Comparison of ENCODE assay signal across 21 cellular contexts in genomic region chr4:104735174-104735573, GRCh38.
DNase-seq lines count a peak whose midpoint lies in the region; ATAC-seq and TF ChIP-seq lines count a peak whose summit lies in the region.
"Had no signal": no experiment of that assay in that cellular context is flagged by ENCODE, and none has a peak within 500 bp of the region (broad histone marks: within the 10 kb centered on the region; RNA-seq: fewer than 3 reads in every experiment).

No MANE protein-coding gene starts in this region.

- no peak overlapping the region for H3K4me3 Mint-ChIP-seq in activated T-cell treated with anti-CD3 and anti-CD28 coated beads, Interleukin-2, amount 50 U/mL, for 4 hours
- H3K4me3 Mint-ChIP-seq: CD4-positive, alpha-beta T cell had no signal

- H3K36me3 Mint-ChIP-seq in activated T-cell treated with anti-CD3 and anti-CD28 coated beads, Interleukin-2, amount 50 U/mL, for 4 hours (ENCODE audit: insufficient read depth) = no peaks in the 10 kb centered on the region

- H3K9me3 ChIP-seq in esophagus muscularis mucosa = no peaks in the 10 kb centered on the region
- H3K9me3 ChIP-seq in sigmoid colon = no peaks in the 10 kb centered on the region
- H3K9me3 ChIP-seq: BLaER1 treated with 17β-estradiol and CSF1 and Interleukin-3, amounts not matched to agents 10 nM and 100 nM; MG63 had no signal

- TF ChIP-seq POLR2A in esophagus muscularis mucosa (IDR thresholded peaks at IDR 0.05; ENCODE audit: low read depth) = no peak
- no peak for TF ChIP-seq POLR2A in sigmoid colon (IDR thresholded peaks at IDR 0.05)

- H3K36me3 ChIP-seq in esophagus muscularis mucosa = no peaks in the 10 kb centered on the region
- no peaks in the 10 kb centered on the region for H3K36me3 ChIP-seq in sigmoid colon
- H3K36me3 ChIP-seq: BLaER1 treated with 17β-estradiol and CSF1 and Interleukin-3, amounts not matched to agents 10 nM and 100 nM; MG63 had no signal

- no peak overlapping the region for H3K4me3 ChIP-seq in esophagus muscularis mucosa
- H3K4me3 ChIP-seq in sigmoid colon = no peak overlapping the region
- H3K4me3 ChIP-seq: BLaER1 treated with 17β-estradiol and CSF1 and Interleukin-3, amounts not matched to agents 10 nM and 100 nM; MG63 had no signal

- TF ChIP-seq CTCF in esophagus muscularis mucosa (IDR thresholded peaks at IDR 0.05) (peak in 1 of 3 experiments; percentile 29), sigmoid colon (IDR thresholded peaks at IDR 0.05) (no peak)

- TF ChIP-seq EP300 in esophagus muscularis mucosa (IDR thresholded peaks at IDR 0.05) (no peak), sigmoid colon (IDR thresholded peaks at IDR 0.05) (no peak)

- H3K27me3 Mint-ChIP-seq in activated T-cell treated with anti-CD3 and anti-CD28 coated beads, Interleukin-2, amount 50 U/mL, for 4 hours (ENCODE audit: low read depth) = peaks cover 2% of the 10 kb centered on the region
- H3K27me3 Mint-ChIP-seq: CD4-positive, alpha-beta T cell had no signal

- ATAC-seq in Right ventricle myocardium inferior (peak; percentile 48), left cardiac atrium (no peak), left lobe of liver (peak; percentile 53)
- ATAC-seq in activated T-cell treated with anti-CD3 and anti-CD28 coated beads, Interleukin-2, amount 50 U/mL, for 4 hours = no peak

- H3K27me3 ChIP-seq in esophagus muscularis mucosa (no peaks in the 10 kb centered on the region), sigmoid colon (no peaks in the 10 kb centered on the region)
- H3K27me3 ChIP-seq: BLaER1 treated with 17β-estradiol and CSF1 and Interleukin-3, amounts not matched to agents 10 nM and 100 nM; MG63 had no signal

- peaks cover 5 to 25% (median 18%) of the 10 kb centered on the region in 4 donors for H3K4me1 ChIP-seq in esophagus muscularis mucosa
- peaks cover 0 to 12% (median 0%) of the 10 kb centered on the region in 4 donors for H3K4me1 ChIP-seq in sigmoid colon

- WGBS in esophagus muscularis mucosa = 27% methylated on average over 2 of the region's 2 CpGs
- 81 to 87% methylated on average over 2 of the region's 2 CpGs for WGBS in sigmoid colon, 2 donors

- no peaks in the 10 kb centered on the region for H3K4me1 Mint-ChIP-seq in activated T-cell treated with anti-CD3 and anti-CD28 coated beads, Interleukin-2, amount 50 U/mL, for 4 hours (ENCODE audit: low read depth)

- H3K27ac ChIP-seq in esophagus muscularis mucosa (replicated peaks in 1 of 4) (peak overlapping the region in 3 of 4 donors; percentile 35 to 56 (median 49)), sigmoid colon (no peak overlapping the region)
- H3K27ac ChIP-seq: BLaER1 treated with 17β-estradiol and CSF1 and Interleukin-3, amounts not matched to agents 10 nM and 100 nM had no signal

- DNase-seq in Right ventricle myocardium inferior (ENCODE audit: missing footprints) = no peak
- no peak for DNase-seq in left cardiac atrium
- peak; percentile 16 for DNase-seq in MV-4-11 (lab: John Stamatoyannopoulos, UW)
- DNase-seq in esophagus muscularis mucosa (ENCODE audit: extremely low spot score) = no peak
- DNase-seq in left lobe of liver (ENCODE audit: low spot score) = no peak
- DNase-seq in anterior cingulate cortex (lab: John Stamatoyannopoulos, UW) = no peak
- no peak for DNase-seq in activated T-cell treated with anti-CD3 and anti-CD28 coated beads, Interleukin-2, amount 50 U/mL, for 4 hours
- DNase-seq in sigmoid colon = no peak
- DNase-seq: AML-193; CD4-positive, alpha-beta T cell; HCEC 1CT; KBM-7; MG63; NCI-H1417 treated with DMSO at 0.1 percent for 48 hours; NCI-H1694 treated with DMSO at 0.1 percent for 48 hours; NCI-H2107; NCI-H524; NCI-H748 treated with DMSO at 0.1 percent for 48 hours; RPMI8226; SHP77 treated with DMSO at 0.1 percent for 48 hours had no signal

- no peaks in the 10 kb centered on the region for H3K9me3 Mint-ChIP-seq in activated T-cell treated with anti-CD3 and anti-CD28 coated beads, Interleukin-2, amount 50 U/mL, for 4 hours
- H3K9me3 Mint-ChIP-seq: CD4-positive, alpha-beta T cell had no signal

- intact Hi-C loops in Right ventricle myocardium inferior (cut with DNase I) (loop anchor here (10.0 kb wide), 2 partner anchors 120 to 240 kb away; partner anchors contain the start of gene CXXC4), left cardiac atrium (cut with DNase I) (no loop called here), esophagus muscularis mucosa (cut with DNase I) (no loop called here), sigmoid colon (cut with DNase I) (no loop called here)

Comparison
In these comparisons a context has a peak if more than half of its experiments do, and no peak if none do; other contexts are left out.
1. ATAC-seq: peak in Right ventricle myocardium inferior (single experiment) and left lobe of liver (single experiment); none in left cardiac atrium (0 of 2) and activated T-cell treated with anti-CD3 and anti-CD28 coated beads, Interleukin-2, amount 50 U/mL, for 4 hours (0 of 2).
2. H3K27ac ChIP-seq: peak in esophagus muscularis mucosa (3 of 4); none in sigmoid colon (0 of 4).